ENCODE assay signal across 8 cellular contexts in genomic region chr19:54473071-54473941, GRCh38. TPM values are rescaled to one million over a fixed set of nuclear protein-coding genes. Genes with fewer than 3 reads are reported as not detected.
DNase-seq lines count a peak whose midpoint lies in the region; ATAC-seq, FAIRE-seq and TF ChIP-seq lines count a peak whose summit lies in the region.

A gene with protein sequence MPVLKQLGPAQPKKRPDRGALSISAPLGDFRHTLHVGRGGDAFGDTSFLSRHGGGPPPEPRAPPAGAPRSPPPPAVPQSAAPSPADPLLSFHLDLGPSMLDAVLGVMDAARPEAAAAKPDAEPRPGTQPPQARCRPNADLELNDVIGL (minus strand): TSS chr19:54473296. CDS start chr19:54465547, 7,749 bp downstream.

- POLR2A ChIA-PET in endothelial cell of umbilical vein (lab: Charles Lee) = interaction anchor here (0.6 to 1.4 kb wide), 5 partner anchors 10 to 1151 kb away, joined by 3 to 6 read pairs (median 4); partner anchors contain the start of genes LENG8, LENG9 and ZNF784

- H3K27ac ChIP-seq in OCI-LY3 (ENCODE audit: low read length) = no peak within 1 kb of the TSS
- H3K27ac ChIP-seq in endothelial cell of umbilical vein (ENCODE audit: insufficient read depth, low read depth, low read length) = peak within 1 kb of the TSS; percentile 68
- peak within 1 kb of the TSS in 1 of 2 donors; percentile 7 for H3K27ac ChIP-seq in aorta (ENCODE audit: low read depth in 1 of 2, low read length in 2 of 2)

- no peaks in the 10 kb centered on the region for H3K9me3 Mint-ChIP-seq in immature natural killer cell

- ATAC-seq in aorta (ENCODE audit: low FRiP score) (peak; percentile 92), HG02642 (IDR thresholded peaks at IDR 0.05; ENCODE audit: poor library complexity, unreplicated experiment) (no peak), HG02852 (IDR thresholded peaks at IDR 0.05; ENCODE audit: unreplicated experiment) (no peak)

- CTCF ChIA-PET in endothelial cell of umbilical vein (lab: Charles Lee) = interaction anchor here (0.7 to 1.7 kb wide), 7 partner anchors 9 to 680 kb away, joined by 3 to 21 read pairs (median 6); partner anchors contain the start of genes LENG8 and LENG9

- intact Hi-C loops in endothelial cell of umbilical vein (cut with micrococcal nuclease) = loop anchor here (1.0 kb wide), 1 partner anchor 50 kb away; no protein-coding TSS in a partner anchor
- intact Hi-C loops in aorta (cut with DNase I) = no loop called here

- H3K9me3 ChIP-seq in OCI-LY3 (ENCODE audit: insufficient read depth, low read length) (no peaks in the 10 kb centered on the region), endothelial cell of umbilical vein (replicated peaks; ENCODE audit: control insufficient read depth, insufficient read depth, low read length) (no peaks in the 10 kb centered on the region), aorta (ENCODE audit: control insufficient read depth, low read length) (no peaks in the 10 kb centered on the region)

- H3K27me3 Mint-ChIP-seq in immature natural killer cell (ENCODE audit: low read depth in 3 of 3) = peaks cover 20 to 25% (median 23%) of the 10 kb centered on the region in 3 donors

- no TSS peak for BruUV-seq in endothelial cell of umbilical vein (replicated peaks; lab: Mats Ljungman, UMichigan)

- H3K9me1 ChIP-seq in endothelial cell of umbilical vein (replicated peaks; ENCODE audit: control insufficient read depth, extremely low read depth, insufficient read depth, low read length) = no peaks in the 10 kb centered on the region

- no peaks in the 10 kb centered on the region for H3K79me2 ChIP-seq in OCI-LY3 (ENCODE audit: low read length)
- peaks cover 1% of the 10 kb centered on the region for H3K79me2 ChIP-seq in endothelial cell of umbilical vein (ENCODE audit: control insufficient read depth, insufficient read depth, low read length)

- H3K36me3 ChIP-seq in OCI-LY3 (replicated peaks; ENCODE audit: low read depth, low read length) = no peaks in the 10 kb centered on the region
- H3K36me3 ChIP-seq in endothelial cell of umbilical vein (ENCODE audit: control insufficient read depth in 2 of 2, extremely low read depth in 1 of 2, insufficient read depth in 2 of 2, low read length in 2 of 2) = no peaks in the 10 kb centered on the region
- no peaks in the 10 kb centered on the region for H3K36me3 ChIP-seq in aorta (ENCODE audit: control insufficient read depth in 1 of 2, insufficient read depth in 2 of 2, low read length in 1 of 2)

- DNase-seq in AG09319 (ENCODE audit: extremely low read depth, low read depth) = peak; percentile 81
- DNase-seq in endothelial cell of umbilical vein (ENCODE audit: low read depth, low spot score) = peak; percentile 90
- peak; percentile 48 for DNase-seq in mucosa of gallbladder (ENCODE audit: low spot score)
- peak; percentile 87 to 91 for DNase-seq in aorta
- no peak for DNase-seq in immature natural killer cell

- H3K36me3 Mint-ChIP-seq in immature natural killer cell = no peaks in the 10 kb centered on the region

- H2AFZ ChIP-seq in OCI-LY3 (ENCODE audit: low read depth, low read length) (0 out of 2 replicates have a peak within 1 kb of the TSS, but pooled peaks have one; percentile 33), endothelial cell of umbilical vein (ENCODE audit: low read depth, low read length) (peak within 1 kb of the TSS; percentile 90)

- TF ChIP-seq CTCF in AG09319 (IDR thresholded peaks at IDR 0.05; ENCODE audit: low read depth, low read length) (no peak), OCI-LY3 (IDR thresholded peaks at IDR 0.05; ENCODE audit: low read depth, low read length) (no peak), endothelial cell of umbilical vein (IDR thresholded peaks at IDR 0.05; ENCODE audit: extremely low read depth in 1 of 2, insufficient read depth in 1 of 2, low read depth in 1 of 2, low read length in 2 of 2) (no peak)

- TF ChIP-seq POLR2A in endothelial cell of umbilical vein (IDR thresholded peaks at IDR 0.05; ENCODE audit: low read depth, low read length) = no peak

- dilution Hi-C loops in endothelial cell of umbilical vein (cut with MboI; ENCODE audit: extremely low pct_ligation_motif_present, low sequenced_read_pairs) = no loop called here

- peak within 1 kb of the TSS in 1 of 5 donors; percentile 26 for H3K4me3 Mint-ChIP-seq in immature natural killer cell

- peaks cover 34% of the 10 kb centered on the region for H3K27me3 ChIP-seq in OCI-LY3 (ENCODE audit: low read depth, low read length)
- no peaks in the 10 kb centered on the region for H3K27me3 ChIP-seq in endothelial cell of umbilical vein (ENCODE audit: control insufficient read depth in 2 of 2, insufficient read depth in 2 of 2, low read length in 2 of 2)
- H3K27me3 ChIP-seq in aorta (ENCODE audit: control insufficient read depth in 1 of 2, insufficient read depth in 2 of 2, low read length in 1 of 2) = no peaks in the 10 kb centered on the region

- FAIRE-seq in endothelial cell of umbilical vein (lab: Jason Lieb, UNC) = peak; percentile 92

- H3K4me2 ChIP-seq in OCI-LY3 (ENCODE audit: low read length) (no peak within 1 kb of the TSS), endothelial cell of umbilical vein (ENCODE audit: insufficient read depth, low read length) (peak within 1 kb of the TSS; percentile 57)

- 0 out of 2 replicates have a peak, but pooled peaks cover 5% of the 10 kb centered on the region for H3K4me1 ChIP-seq in OCI-LY3 (ENCODE audit: low read length)
- peaks cover 35% of the 10 kb centered on the region for H3K4me1 ChIP-seq in endothelial cell of umbilical vein (ENCODE audit: control insufficient read depth, extremely low read depth, insufficient read depth, low read length)
- no peaks in the 10 kb centered on the region for H3K4me1 ChIP-seq in aorta (ENCODE audit: control insufficient read depth in 1 of 2, insufficient read depth in 2 of 2, low read length in 2 of 2)

- 7 to 8% methylated on average over 14 of the region's 14 CpGs for WGBS in aorta, 2 donors

- peaks cover 10 to 11% of the 10 kb centered on the region in 2 donors for H3K4me1 Mint-ChIP-seq in immature natural killer cell

- no peaks in the 10 kb centered on the region for H4K20me1 ChIP-seq in OCI-LY3 (ENCODE audit: insufficient read depth, low read length)
- no peaks in the 10 kb centered on the region for H4K20me1 ChIP-seq in endothelial cell of umbilical vein (replicated peaks; ENCODE audit: control insufficient read depth, extremely low read depth, insufficient read depth, low read length)

- H3K4me3 ChIP-seq in OCI-LY3 (ENCODE audit: low read length) = no peak within 1 kb of the TSS
- H3K4me3 ChIP-seq in endothelial cell of umbilical vein (replicated peaks in 1 of 3; ENCODE audit: insufficient read depth in 1 of 3, low read depth in 1 of 3, low read length in 3 of 3) = peak within 1 kb of the TSS; percentile 60 to 70 (median 65)
- H3K4me3 ChIP-seq in aorta (ENCODE audit: low read length in 2 of 2) = peak within 1 kb of the TSS; percentile 23 to 66

- H3K9ac ChIP-seq in OCI-LY3 (ENCODE audit: low read length) (no peak within 1 kb of the TSS), endothelial cell of umbilical vein (replicated peaks; ENCODE audit: extremely low read depth, insufficient read depth, low read length) (peak within 1 kb of the TSS; percentile 58)

- peak within 1 kb of the TSS in 1 of 6 donors; percentile 32 for H3K27ac Mint-ChIP-seq in immature natural killer cell

TF ChIP-seq in endothelial cell of umbilical vein, 7 proteins besides CTCF, POLR2A, EP300 and RAD21:
- TF ChIP-seq GATA2 (IDR thresholded peaks at IDR 0.05; ENCODE audit: insufficient read depth, insufficient read length, low read depth, low read length) = no peak
- TF ChIP-seq POLR2AphosphoS5 (IDR thresholded peaks at IDR 0.05; ENCODE audit: insufficient read depth, low read depth, low read length) = peak; percentile 68

RNA-seq across cellular contexts. Expression of the gene that starts here (rescaled TPM):
- 73.8 and 85.5 TPM in 2 replicates for total RNA-seq in endothelial cell of umbilical vein
- 37.3 and 48.3 TPM in 2 replicates for polyA plus RNA-seq in endothelial cell of umbilical vein
- polyA plus RNA-seq in endothelial cell of umbilical vein (2011; cell fraction: cytosol; rRNA removed) = 10.6 and 30.3 TPM in 2 replicates
- polyA plus RNA-seq in endothelial cell of umbilical vein (2011; cell fraction: nucleus; rRNA removed) = 10.9 and 11.5 TPM in 2 replicates
- 16.2 and 50.4 TPM in 2 replicates for polyA plus RNA-seq in endothelial cell of umbilical vein (2012)
- polyA minus RNA-seq in endothelial cell of umbilical vein = 2.6 and 3.6 TPM in 2 replicates
- polyA minus RNA-seq in endothelial cell of umbilical vein (2011; cell fraction: cytosol; rRNA and poly(A)+ RNA removed) = not detected
- 1.4 and 6.2 TPM in 2 replicates for polyA minus RNA-seq in endothelial cell of umbilical vein (2011; cell fraction: nucleus; rRNA and poly(A)+ RNA removed)
- total RNA-seq in mucosa of gallbladder = 14.9 TPM
- total RNA-seq in aorta = 10 to 100 TPM; 45.0 to 52.8 TPM
- 10 to 100 TPM; 40.4 to 55.2 TPM for polyA plus RNA-seq in aorta
- not detected for polyA plus RNA-seq in immature natural killer cell

Comparison
In these comparisons a context has a peak if more than half of its experiments do, and no peak if none do; other contexts are left out.
1. RNA of the gene that starts here (polyA plus RNA-seq): 40.4 to 55.2 TPM in aorta and 10.6 to 50.4 TPM in endothelial cell of umbilical vein; not detected in immature natural killer cell; every median in the first group is over 10 times any median in the second.
2. DNase-seq: peak in AG09319 (single experiment), endothelial cell of umbilical vein (single experiment), mucosa of gallbladder (single experiment) and aorta (2 of 2); none in immature natural killer cell (0 of 3).